In genomic region chr10:94490789-94491039, GRCh38 we compare ENCODE assay signal across 17 cellular contexts.
"Had no signal": no experiment of that assay in that cellular context is flagged by ENCODE, and none has a peak within 500 bp of the region (broad histone marks: within the 10 kb centered on the region; RNA-seq: fewer than 3 reads in every experiment).

No MANE protein-coding gene starts in this region.

- H3K4me3 ChIP-seq: ascending aorta, SK-N-MC had no signal

- DNase-seq: activated CD4-positive, alpha-beta T cell treated with anti-CD3 and anti-CD28 coated beads for 4 hours; activated CD8-positive, alpha-beta memory T cell treated with anti-CD3 and anti-CD28 coated beads, Interleukin-2, amount 50 U/mL, for 48 hours; activated CD8-positive, alpha-beta T cell treated with anti-CD3 and anti-CD28 coated beads for 36 hours; activated naive CD4-positive, alpha-beta T cell treated with anti-CD3 and anti-CD28 coated beads, Interleukin-2, amount 50 U/mL, for 16 hours; activated naive CD8-positive, alpha-beta T cell treated with anti-CD3 and anti-CD28 coated beads, Interleukin-2, amount 10 ng/mL, durations not matched to agents 7 days and 5 days; activated T-cell treated with anti-CD3 and anti-CD28 coated beads, Interleukin-2, amount 50 U/mL, for 1 hour; amniotic stem cell; caudate nucleus; NCI-H1092; NCI-H1417; NCI-H1930; NCI-H510A treated with DMSO at 0.1 percent for 48 hours; PC-3; SIG-M5 had no signal

- ATAC-seq: activated CD4-positive, CD25-positive, alpha-beta regulatory T cell treated with anti-CD3 and anti-CD28 coated beads, Interleukin-2, amount 50 U/mL, for 24 hours; activated CD8-positive, alpha-beta T cell treated with anti-CD3 and anti-CD28 coated beads for 36 hours; PC-3 had no signal
